2 cellular contexts compared by ENCODE assay signal in the genomic region with DNA sequence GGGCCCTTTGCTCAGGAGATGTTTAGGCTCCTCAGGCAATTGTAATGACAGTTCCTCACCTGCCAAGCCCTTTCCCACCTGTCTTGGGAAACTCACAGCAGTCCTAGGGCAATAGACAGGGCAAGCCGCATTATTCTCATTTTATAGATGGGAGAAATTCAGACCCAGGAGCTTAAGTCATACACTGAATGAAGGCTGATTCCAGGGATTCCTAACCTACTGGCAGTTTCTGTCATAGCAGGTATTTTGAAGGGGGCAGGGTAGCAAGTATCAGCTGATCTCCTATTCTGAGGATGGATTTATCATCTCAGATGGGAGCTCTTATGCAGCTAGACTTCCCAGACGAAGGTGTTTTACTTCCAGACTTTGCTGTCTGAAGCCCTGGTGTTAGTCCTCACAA.
TF ChIP-seq lines count a peak whose summit lies in the region.

No MANE protein-coding gene starts in this region.

TF ChIP-seq in A549, 52 proteins besides CTCF, POLR2A, EP300 and RAD21 (continued from another document):
- TF ChIP-seq, protein P1, sequence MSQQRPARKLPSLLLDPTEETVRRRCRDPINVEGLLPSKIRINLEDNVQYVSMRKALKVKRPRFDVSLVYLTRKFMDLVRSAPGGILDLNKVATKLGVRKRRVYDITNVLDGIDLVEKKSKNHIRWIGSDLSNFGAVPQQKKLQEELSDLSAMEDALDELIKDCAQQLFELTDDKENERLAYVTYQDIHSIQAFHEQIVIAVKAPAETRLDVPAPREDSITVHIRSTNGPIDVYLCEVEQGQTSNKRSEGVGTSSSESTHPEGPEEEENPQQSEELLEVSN (IDR thresholded peaks at IDR 0.05; ENCODE audit: borderline replicate concordance, low read depth): no peak
- TF ChIP-seq MAZ (IDR thresholded peaks at IDR 0.05; ENCODE audit: borderline replicate concordance, low read depth, low read length) (no peak), HEYL (CRISPR knock-in tag; IDR thresholded peaks at IDR 0.05) (no peak)

TF ChIP-seq in HCT116, 20 proteins besides CTCF, POLR2A, EP300 and RAD21:
- TF ChIP-seq, protein P2, sequence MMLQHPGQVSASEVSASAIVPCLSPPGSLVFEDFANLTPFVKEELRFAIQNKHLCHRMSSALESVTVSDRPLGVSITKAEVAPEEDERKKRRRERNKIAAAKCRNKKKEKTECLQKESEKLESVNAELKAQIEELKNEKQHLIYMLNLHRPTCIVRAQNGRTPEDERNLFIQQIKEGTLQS (IDR thresholded peaks at IDR 0.05): no peak
- TF ChIP-seq CEBPB (IDR thresholded peaks at IDR 0.05; ENCODE audit: low read depth): no peak
- TF ChIP-seq, protein P3, sequence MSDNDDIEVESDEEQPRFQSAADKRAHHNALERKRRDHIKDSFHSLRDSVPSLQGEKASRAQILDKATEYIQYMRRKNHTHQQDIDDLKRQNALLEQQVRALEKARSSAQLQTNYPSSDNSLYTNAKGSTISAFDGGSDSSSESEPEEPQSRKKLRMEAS (IDR thresholded peaks at IDR 0.05): no peak
- TF ChIP-seq SRF (IDR thresholded peaks at IDR 0.05; ENCODE audit: low read depth): no peak
- no peak for TF ChIP-seq ZNF274 (IDR thresholded peaks at IDR 0.05; ENCODE audit: low read depth, low read length)
- no peak for TF ChIP-seq ELF1 (IDR thresholded peaks at IDR 0.05; ENCODE audit: borderline replicate concordance, low read depth)
- TF ChIP-seq POLR2AphosphoS5 (IDR thresholded peaks at IDR 0.05; ENCODE audit: low read depth, low read length): no peak
- TF ChIP-seq SIN3A (IDR thresholded peaks at IDR 0.05; ENCODE audit: low read depth): no peak
- no peak for TF ChIP-seq TCF7L2 (IDR thresholded peaks at IDR 0.05; ENCODE audit: borderline replicate concordance, extremely low read depth, insufficient read depth, insufficient read length)
